ENCODE assay signal across 24 cellular contexts in genomic region chr13:76860706-76861105, GRCh38.
"Had no signal": no experiment of that assay in that cellular context is flagged by ENCODE, and none has a peak within 500 bp of the region (broad histone marks: within the 10 kb centered on the region; RNA-seq: fewer than 3 reads in every experiment).

No MANE protein-coding gene starts in this region.

- DNase-seq: activated CD4-positive, alpha-beta T cell treated with anti-CD3 and anti-CD28 coated beads, Interleukin-2, amount 10 ng/mL, durations not matched to agents 24 days and 14 days; activated CD4-positive, alpha-beta T cell treated with anti-CD3 and anti-CD28 coated beads, Interleukin-2, amount 50 U/mL, for 48 hours; activated CD8-positive, alpha-beta T cell treated with anti-CD3 and anti-CD28 coated beads, Interleukin-2, amount 10 ng/mL, durations not matched to agents 7 days and 5 days; activated effector memory CD4-positive, alpha-beta T cell treated with Interleukin-2 at 50 U/mL for 16 hours; activated naive CD4-positive, alpha-beta T cell treated with anti-CD3 and anti-CD28 coated beads, Interleukin-2, amount 10 ng/mL, durations not matched to agents 7 days and 5 days; activated naive CD8-positive, alpha-beta T cell treated with anti-CD3 and anti-CD28 coated beads, Interleukin-2, amount 50 U/mL, for 24 hours; activated T-cell treated with anti-CD3 and anti-CD28 coated beads, Interleukin-2, amount 50 U/mL, for 4 hours; amniotic stem cell; aorta; brain microvascular endothelial cell; central memory CD4-positive, alpha-beta T cell; Kasumi-1; KG1; MM.1S; NCI-H1092; NCI-H1436 treated with DMSO at 0.1 percent for 48 hours; NCI-H1694 treated with DMSO at 0.1 percent for 48 hours; NCI-H2029; NCI-H510A; SHP77; SJCRH30 had no signal

- H3K27me3 ChIP-seq: brain microvascular endothelial cell, SJCRH30 had no signal

- ATAC-seq: activated CD8-positive, alpha-beta T cell treated with anti-CD3 and anti-CD28 coated beads, Interleukin-2, amount 10 ng/mL, durations not matched to agents 7 days and 5 days; activated naive CD8-positive, alpha-beta T cell treated with anti-CD3 and anti-CD28 coated beads, Interleukin-2, amount 50 U/mL, for 24 hours; activated T-cell treated with anti-CD3 and anti-CD28 coated beads, Interleukin-2, amount 50 U/mL, for 4 hours; Panc1 had no signal

- H3K4me1 ChIP-seq: SJCRH30 had no signal

- FAIRE-seq: TTC549 had no signal

- H3K36me3 ChIP-seq: brain microvascular endothelial cell, SJCRH30 had no signal

- H3K27ac ChIP-seq: brain microvascular endothelial cell, SJCRH30, SK-N-MC had no signal

- H3K9me3 ChIP-seq: SJCRH30 had no signal

- H3K4me3 ChIP-seq: SJCRH30, SK-N-MC had no signal
